ENCODE assay signal across 8 cellular contexts in the genomic region with DNA sequence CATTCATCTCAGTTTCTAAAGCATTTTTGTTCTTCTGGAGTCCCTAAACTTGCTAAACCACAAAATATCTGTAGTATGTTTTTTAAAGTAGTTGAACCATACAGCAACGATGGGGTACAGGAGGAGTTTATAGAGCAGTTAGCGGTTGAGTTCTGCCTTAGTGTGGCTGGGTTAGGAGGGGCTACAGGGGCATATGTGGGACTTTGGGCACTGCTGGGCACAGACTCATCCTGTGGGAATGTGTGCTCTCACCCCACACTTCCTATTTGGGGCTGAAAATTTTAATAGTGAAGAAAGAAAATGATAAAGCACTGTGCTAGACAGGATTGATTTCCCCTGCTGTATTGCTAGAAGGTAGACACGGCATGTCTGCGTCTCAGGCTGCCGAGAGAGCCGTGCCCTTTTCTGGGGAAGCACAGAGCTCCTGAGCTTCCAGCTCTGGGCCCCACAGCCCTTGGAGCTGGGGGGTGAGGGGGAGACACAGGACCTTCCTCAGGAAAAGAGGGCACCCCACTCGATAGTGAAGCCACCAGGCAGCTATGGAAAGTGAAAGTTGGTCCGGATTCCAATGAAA.
DNase-seq lines count a peak whose midpoint lies in the region; ATAC-seq and TF ChIP-seq lines count a peak whose summit lies in the region.

No MANE protein-coding gene starts in this region.

- no peaks in the 10 kb centered on the region for H3K9me3 ChIP-seq in CD4-positive, alpha-beta T cell (ENCODE audit: control insufficient read depth, low read length)
- H3K9me3 ChIP-seq in transverse colon: no peaks in the 10 kb centered on the region

- peaks cover 34 to 55% (median 40%) of the 10 kb centered on the region in 4 donors for H3K4me1 ChIP-seq in transverse colon

- H3K4me1 Mint-ChIP-seq in CD4-positive, alpha-beta T cell (ENCODE audit: low read depth): peaks cover 55% of the 10 kb centered on the region
- H3K4me1 Mint-ChIP-seq in IgD-negative memory B cell: peaks cover 14 to 30% (median 25%) of the 10 kb centered on the region in 3 donors

- H3K27ac ChIP-seq in CD4-positive, alpha-beta T cell (ENCODE audit: low read depth, low read length): peak overlapping the region; percentile 70
- peak overlapping the region; percentile 99 for H3K27ac ChIP-seq in angular gyrus (ENCODE audit: low read depth, low read length)
- H3K27ac ChIP-seq in layer of hippocampus (ENCODE audit: low read depth, low read length): peak overlapping the region; percentile 98
- peak overlapping the region; percentile 96 to 100 (median 100) for H3K27ac ChIP-seq in transverse colon

- POLR2A ChIA-PET in CD4-positive, alpha-beta T cell (lab: Charles Lee): interaction anchor here (1.2 to 3.3 kb wide), 4 partner anchors 16 to 46 kb away, joined by 3 to 33 read pairs (median 25); no protein-coding TSS in a partner anchor

- no peak for DNase-seq in CD4-positive, alpha-beta T cell
- DNase-seq in transverse colon (peak; percentile 36), iPS-NIHi11 (ENCODE audit: low spot score) (no peak), C1 segment of cervical spinal cord (lab: John Stamatoyannopoulos, UW) (no peak), amygdala (lab: John Stamatoyannopoulos, UW) (no peak)

- TF ChIP-seq CTCF in CD4-positive, alpha-beta T cell (IDR thresholded peaks at IDR 0.05): no peak
- no peak for TF ChIP-seq CTCF in transverse colon (IDR thresholded peaks at IDR 0.05)

- no peaks in the 10 kb centered on the region for H3K27me3 ChIP-seq in CD4-positive, alpha-beta T cell (ENCODE audit: control insufficient read depth, insufficient read depth, low read length)
- no peaks in the 10 kb centered on the region for H3K27me3 ChIP-seq in layer of hippocampus (ENCODE audit: control insufficient read depth, insufficient read depth, low read length)
- no peaks in the 10 kb centered on the region for H3K27me3 ChIP-seq in transverse colon

- ATAC-seq in CD4-positive, alpha-beta T cell (ENCODE audit: poor library complexity): peak; percentile 13

- H3K27ac Mint-ChIP-seq in CD4-positive, alpha-beta T cell: peak overlapping the region; percentile 87
- H3K27ac Mint-ChIP-seq in IgD-negative memory B cell: peak overlapping the region; percentile 49 to 87 (median 55)

- peak overlapping the region; percentile 90 for H3K4me3 Mint-ChIP-seq in CD4-positive, alpha-beta T cell
- H3K4me3 Mint-ChIP-seq in IgD-negative memory B cell: peak overlapping the region; percentile 76 to 91 (median 84)

- no peaks in the 10 kb centered on the region for H3K36me3 ChIP-seq in transverse colon

- H3K27me3 Mint-ChIP-seq in CD4-positive, alpha-beta T cell: no peaks in the 10 kb centered on the region
- H3K27me3 Mint-ChIP-seq in IgD-negative memory B cell: peaks cover 1% of the 10 kb centered on the region

- H3K36me3 Mint-ChIP-seq in CD4-positive, alpha-beta T cell (ENCODE audit: low read depth): no peaks in the 10 kb centered on the region
- H3K36me3 Mint-ChIP-seq in IgD-negative memory B cell: no peaks in the 10 kb centered on the region

- no peaks in the 10 kb centered on the region for H3K9me3 Mint-ChIP-seq in CD4-positive, alpha-beta T cell
- no peaks in the 10 kb centered on the region for H3K9me3 Mint-ChIP-seq in IgD-negative memory B cell

- CTCF ChIA-PET in CD4-positive, alpha-beta T cell (lab: Charles Lee): interaction anchor here (1.0 to 1.1 kb wide), 2 partner anchors 32 to 62 kb away, joined by 3 to 4 read pairs; no protein-coding TSS in a partner anchor

- TF ChIP-seq EP300 in transverse colon (IDR thresholded peaks at IDR 0.05; ENCODE audit: low read depth): no peak

- 8 to 9% methylated on average over 6 to 8 of the region's 8 CpGs for WGBS in transverse colon (ENCODE audit: low coverage in 1 of 2), 2 donors

- intact Hi-C loops in CD4-positive, alpha-beta T cell (cut with DNase I, micrococcal nuclease): no loop called here
- intact Hi-C loops in transverse colon (cut with DNase I; ENCODE audit: low total_unique reads): loop anchor here (2.0 kb wide), 1 partner anchor 14 kb away; no protein-coding TSS in a partner anchor

- in situ Hi-C loops in transverse colon (cut with MboI; ENCODE audit: low pct_ligation_motif_present in 1 of 4, low pct_unique_long_range_greater_than_20kb in 1 of 4, low sequenced_read_pairs in 3 of 4): no loop called here

- TF ChIP-seq POLR2A in transverse colon (IDR thresholded peaks at IDR 0.05): no peak

- H3K4me3 ChIP-seq in transverse colon: peak overlapping the region; percentile 62 to 93 (median 72)
